Comparison of ENCODE assay signal across 29 cellular contexts in the genomic region with DNA sequence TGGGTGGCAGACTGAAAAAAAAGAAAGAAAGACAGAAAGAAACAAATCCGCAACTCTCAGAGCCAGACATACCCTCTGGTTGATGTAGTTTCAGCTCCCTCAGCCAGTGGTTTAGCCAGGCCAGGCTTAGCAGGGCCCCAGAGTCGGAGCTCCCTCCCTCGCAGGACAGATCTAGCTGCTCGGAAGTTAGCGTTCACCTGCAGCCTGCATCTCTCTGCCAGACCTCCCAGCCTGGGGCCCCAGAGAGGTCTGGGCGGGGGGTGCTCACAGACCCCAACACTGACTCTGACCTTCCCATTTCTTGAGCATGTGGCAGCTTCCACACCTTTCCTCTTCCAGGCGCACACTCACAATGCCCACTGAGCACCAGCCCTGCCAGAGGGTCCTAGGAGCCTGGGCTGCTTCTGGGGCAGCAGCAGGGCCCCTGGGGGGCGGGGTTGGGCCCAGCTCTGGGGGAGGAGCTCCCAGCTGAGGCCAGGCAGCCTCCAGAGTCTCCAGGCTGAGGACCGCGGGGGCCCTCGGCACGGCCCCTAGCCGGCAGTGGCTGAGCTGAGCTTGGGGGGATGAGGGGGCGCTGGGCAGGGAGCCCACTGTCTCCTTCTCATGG.
"Had no signal": no experiment of that assay in that cellular context is flagged by ENCODE, and none has a peak within 500 bp of the region (broad histone marks: within the 10 kb centered on the region; RNA-seq: fewer than 3 reads in every experiment).

No MANE protein-coding gene starts in this region.

- H3K9me3 ChIP-seq: pancreas, prostate gland, stomach, thyroid gland, upper lobe of left lung, vagina had no signal

- H3K27ac Mint-ChIP-seq: activated B cell treated with CpG ODN at 0.5 μM for 24 hours; activated CD8-positive, alpha-beta T cell treated with anti-CD3 and anti-CD28 coated beads for 36 hours; activated T-helper 17 cell treated with anti-CD3 and anti-CD28 coated beads, Interleukin-2, amount 50 U/mL, for 72 hours; dendritic cell treated with granulocyte-macrophage colony-stimulating factor and Interleukin-4, amounts not matched to agents 40 ng/mL and 50 ng/mL, for 4 days; memory B cell; natural killer cell treated with Interleukin-12 subunit alpha and Interleukin-12 subunit beta and Interleukin-15 and Interleukin-18, amount 100 ng/mL, for 72 hours; stimulated activated memory B cell treated with anti-CD40 and anti-IgM and Interleukin-4, amounts not matched to agents 10 μg/mL and 1 μg/mL and 100 μg/mL, for 72 hours; T-helper 17 cell had no signal

- H3K36me3 Mint-ChIP-seq: immature natural killer cell; memory B cell; natural killer cell treated with Interleukin-12 subunit alpha and Interleukin-12 subunit beta and Interleukin-15 and Interleukin-18, amount 100 ng/mL, for 72 hours; stimulated activated memory B cell treated with anti-CD40 and anti-IgM and Interleukin-4, amounts not matched to agents 10 μg/mL and 1 μg/mL and 100 μg/mL, for 72 hours had no signal

- H3K4me3 ChIP-seq: pancreas, prostate gland, stomach, thyroid gland, upper lobe of left lung, vagina had no signal

- H3K4me3 Mint-ChIP-seq: activated B cell treated with CpG ODN at 0.5 μM for 24 hours; activated CD8-positive, alpha-beta T cell treated with anti-CD3 and anti-CD28 coated beads for 36 hours; activated T-cell treated with anti-CD3 and anti-CD28 coated beads, Interleukin-2, amount 50 U/mL, for 4 hours; activated T-helper 17 cell treated with anti-CD3 and anti-CD28 coated beads, Interleukin-2, amount 50 U/mL, for 72 hours; dendritic cell treated with granulocyte-macrophage colony-stimulating factor and Interleukin-4, amounts not matched to agents 40 ng/mL and 50 ng/mL, for 4 days; immature natural killer cell; memory B cell; natural killer cell treated with Interleukin-12 subunit alpha and Interleukin-12 subunit beta and Interleukin-15 and Interleukin-18, amount 100 ng/mL, for 72 hours; stimulated activated memory B cell treated with anti-CD40 and anti-IgM and Interleukin-4, amounts not matched to agents 10 μg/mL and 1 μg/mL and 100 μg/mL, for 72 hours; T-helper 17 cell had no signal

- H3K27ac ChIP-seq: pancreas, prostate gland, stomach, thyroid gland, upper lobe of left lung, vagina had no signal

- H3K4me1 ChIP-seq: pancreas, prostate gland, stomach, thyroid gland, vagina had no signal

- H3K36me3 ChIP-seq: pancreas, prostate gland, stomach, thyroid gland, upper lobe of left lung, vagina had no signal

- H3K9me3 Mint-ChIP-seq: activated B cell treated with CpG ODN at 0.5 μM for 24 hours; activated CD8-positive, alpha-beta T cell treated with anti-CD3 and anti-CD28 coated beads for 36 hours; activated T-cell treated with anti-CD3 and anti-CD28 coated beads, Interleukin-2, amount 50 U/mL, for 4 hours; activated T-helper 17 cell treated with anti-CD3 and anti-CD28 coated beads, Interleukin-2, amount 50 U/mL, for 72 hours; dendritic cell treated with granulocyte-macrophage colony-stimulating factor and Interleukin-4, amounts not matched to agents 40 ng/mL and 50 ng/mL, for 4 days; immature natural killer cell; memory B cell; natural killer cell treated with Interleukin-12 subunit alpha and Interleukin-12 subunit beta and Interleukin-15 and Interleukin-18, amount 100 ng/mL, for 72 hours; stimulated activated memory B cell treated with anti-CD40 and anti-IgM and Interleukin-4, amounts not matched to agents 10 μg/mL and 1 μg/mL and 100 μg/mL, for 72 hours had no signal

- DNase-seq: activated B cell treated with CpG ODN at 0.5 μM for 24 hours; activated CD4-positive, alpha-beta T cell treated with anti-CD3 and anti-CD28 coated beads, Interleukin-2, amount 50 U/mL, for 1 hour; activated CD8-positive, alpha-beta T cell treated with anti-CD3 and anti-CD28 coated beads for 36 hours; activated gamma-delta T cell treated with Interleukin-2 at 50 U/mL for 16 hours; activated naive CD4-positive, alpha-beta T cell treated with anti-CD3 and anti-CD28 coated beads, Interleukin-2, amount 50 U/mL, for 16 hours; activated T-cell treated with anti-CD3 and anti-CD28 coated beads, Interleukin-2, amount 50 U/mL, for 4 hours; amniotic stem cell; central memory CD4-positive, alpha-beta T cell; glutamatergic neuron; hippocampal formation; immature natural killer cell; pancreas; retina; small intestine; stimulated activated CD4-positive, alpha-beta T cell treated with anti-CD3 and anti-CD28 coated beads, Interleukin-1b, Interleukin-23, amount 100 ng/mL, for 48 hours; stimulated activated CD4-positive, alpha-beta T cell treated with anti-CD3 and anti-CD28 coated beads, Interleukin-4, amount 100 ng/mL, for 4 hours; stimulated activated CD8-positive, alpha-beta memory T cell treated with anti-CD3 and anti-CD28 coated beads, Interleukin-4, amount 100 ng/mL, for 48 hours; stomach; T-helper 17 cell; thyroid gland; upper lobe of left lung had no signal

- H3K27me3 ChIP-seq: thyroid gland, upper lobe of left lung, vagina had no signal

- ATAC-seq: activated CD8-positive, alpha-beta T cell treated with anti-CD3 and anti-CD28 coated beads for 36 hours; activated T-cell treated with anti-CD3 and anti-CD28 coated beads, Interleukin-2, amount 50 U/mL, for 4 hours; activated T-helper 17 cell treated with anti-CD3 and anti-CD28 coated beads, Interleukin-2, amount 50 U/mL, for 72 hours; natural killer cell treated with Interleukin-12 subunit alpha and Interleukin-12 subunit beta and Interleukin-15 and Interleukin-18, amount 100 ng/mL, for 72 hours; pancreas; sciatic nerve; stimulated activated memory B cell treated with anti-CD40 and anti-IgM and Interleukin-4, amounts not matched to agents 10 μg/mL and 1 μg/mL and 100 μg/mL, for 72 hours; T-helper 17 cell had no signal

- H3K4me1 Mint-ChIP-seq: activated B cell treated with CpG ODN at 0.5 μM for 24 hours; activated T-helper 17 cell treated with anti-CD3 and anti-CD28 coated beads, Interleukin-2, amount 50 U/mL, for 72 hours; immature natural killer cell; memory B cell; stimulated activated memory B cell treated with anti-CD40 and anti-IgM and Interleukin-4, amounts not matched to agents 10 μg/mL and 1 μg/mL and 100 μg/mL, for 72 hours had no signal
